ENCODE assay signal across 10 cellular contexts in the genomic region with DNA sequence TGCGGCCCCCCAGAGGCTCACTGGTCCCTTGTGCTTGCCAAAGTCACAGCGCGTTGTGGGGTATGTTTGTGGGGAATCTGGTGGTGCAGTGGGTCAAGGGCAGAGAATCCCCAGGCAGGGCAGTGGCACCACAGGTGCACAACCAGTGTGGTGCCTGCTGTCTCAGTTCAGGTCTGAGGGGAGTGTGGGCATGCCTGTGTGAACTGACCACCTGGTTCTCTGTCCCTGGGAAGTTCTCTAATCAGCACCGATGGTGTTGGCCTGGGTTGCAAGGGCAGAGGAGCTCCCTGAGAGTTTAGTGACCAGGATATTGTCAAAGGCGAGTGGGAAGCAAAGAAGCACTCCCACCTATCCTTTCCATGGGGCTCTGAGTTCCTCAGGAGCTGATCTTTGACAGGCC. TPM values are rescaled to one million over a fixed set of nuclear protein-coding genes. Genes with fewer than 3 reads are reported as not detected.
"Had no signal": no experiment of that assay in that cellular context is flagged by ENCODE, and none has a peak within 500 bp of the region (broad histone marks: within the 10 kb centered on the region; RNA-seq: fewer than 3 reads in every experiment).

No MANE protein-coding gene starts in this region.

- H3K4me3 Mint-ChIP-seq: IgD-negative memory B cell had no signal

- H3K27ac Mint-ChIP-seq: IgD-negative memory B cell had no signal

- ATAC-seq: HepG2, K562 had no signal

- H3K4me3 ChIP-seq: K562 had no signal

- DNase-seq: IMR-90, KBM-7, KG1 had no signal

- H3K27ac ChIP-seq: HL-60 had no signal

- H3K4me1 Mint-ChIP-seq: IgD-negative memory B cell had no signal

- FAIRE-seq: HepG2, HTR-8/SVneo, K562 had no signal

RNA-seq across cellular contexts. Expression of a gene that starts 37.7 kb away (rescaled TPM):
- total RNA-seq: HepG2, HT-29, HT1080, IMR-90 had no signal
- polyA plus RNA-seq: HepG2, IgD-negative memory B cell, IMR-90 had no signal
